ENCODE assay signal across 18 cellular contexts in the genomic region with DNA sequence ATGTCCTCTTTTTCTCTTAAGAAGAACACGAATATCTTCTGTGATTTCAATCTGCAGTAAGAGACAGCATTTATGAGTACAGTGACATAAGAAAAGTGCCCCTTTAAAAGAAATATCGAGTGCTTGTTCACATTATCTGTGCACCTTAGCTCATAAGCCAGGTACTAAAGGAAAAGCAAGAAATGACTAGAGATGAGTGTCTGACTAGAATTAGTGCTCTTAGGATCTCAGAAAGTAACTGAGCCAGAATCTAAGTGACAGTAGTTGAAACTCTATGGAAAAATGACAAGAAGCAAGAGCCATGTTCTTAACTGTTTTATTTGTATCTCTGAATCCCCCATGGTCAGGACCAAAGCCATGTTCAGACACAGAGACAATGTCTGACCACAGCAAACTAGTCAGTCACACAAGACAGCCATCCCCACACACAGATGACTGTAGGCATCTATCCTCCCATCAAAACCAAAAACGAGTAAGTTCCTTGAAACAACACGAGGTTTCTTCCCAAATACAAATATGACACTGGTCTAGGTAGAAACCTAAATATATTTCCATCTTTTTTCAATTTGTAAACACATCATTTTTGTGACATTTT. TPM values are rescaled to one million over a fixed set of nuclear protein-coding genes. Genes with fewer than 3 reads are reported as not detected.
A peak's percentile ranks its signal among the peaks of the same experiment; 100 is the strongest.
DNase-seq lines count a peak whose midpoint lies in the region; ATAC-seq and TF ChIP-seq lines count a peak whose summit lies in the region.
"Had no signal": no experiment of that assay in that cellular context is flagged by ENCODE, and none has a peak within 500 bp of the region (broad histone marks: within the 10 kb centered on the region; RNA-seq: fewer than 3 reads in every experiment).

No MANE protein-coding gene starts in this region.

- H3K9me3 ChIP-seq in endodermal cell (ENCODE audit: control insufficient read depth, low read length), result no peaks in the 10 kb centered on the region

- ATAC-seq in stimulated activated naive CD8-positive, alpha-beta T cell treated with anti-CD3 and anti-CD28 coated beads, Interleukin-15, Interleukin-2, amounts not matched to agents 100 U/mL and 50 U/mL, for 24 hours, result no peak
- ATAC-seq in HG02870 (IDR thresholded peaks at IDR 0.05; ENCODE audit: unreplicated experiment) (peak; percentile 63), GM19395 (IDR thresholded peaks at IDR 0.05; ENCODE audit: unreplicated experiment) (no peak), GM21529 (IDR thresholded peaks at IDR 0.05; ENCODE audit: unreplicated experiment) (no peak)
- ATAC-seq: PC-3 had no signal

- no peak overlapping the region for H3K4me3 Mint-ChIP-seq in stimulated activated naive CD8-positive, alpha-beta T cell treated with anti-CD3 and anti-CD28 coated beads, Interleukin-15, Interleukin-2, amounts not matched to agents 100 ng/mL and 50 ng/mL, for 24 hours
- H3K4me3 Mint-ChIP-seq in endodermal cell, result no peak overlapping the region

- no peaks in the 10 kb centered on the region for H3K4me1 ChIP-seq in endodermal cell (ENCODE audit: control insufficient read depth, insufficient read depth, low read length)

- H3K4me3 ChIP-seq in endodermal cell (ENCODE audit: low read length), result no peak overlapping the region
- H3K4me3 ChIP-seq: GM23248 had no signal

- WGBS in endodermal cell (ENCODE audit: insufficient coverage in 1 of 2, insufficient read length in 1 of 2), 2 experiments, result 90% methylated on average over 2 to 4 of the region's 4 CpGs

- H3K4me1 Mint-ChIP-seq in stimulated activated naive CD8-positive, alpha-beta T cell treated with anti-CD3 and anti-CD28 coated beads, Interleukin-15, Interleukin-2, amounts not matched to agents 100 ng/mL and 50 ng/mL, for 24 hours (ENCODE audit: low read depth), result peaks cover 30% of the 10 kb centered on the region
- peaks cover 3% of the 10 kb centered on the region for H3K4me1 Mint-ChIP-seq in endodermal cell

- TF ChIP-seq CTCF in endodermal cell (conservative IDR thresholded peaks at IDR 0.05), result no peak

- H3K36me3 ChIP-seq in endodermal cell (ENCODE audit: control insufficient read depth, insufficient read depth, low read length), result no peaks in the 10 kb centered on the region

- H3K9me3 Mint-ChIP-seq in stimulated activated naive CD8-positive, alpha-beta T cell treated with anti-CD3 and anti-CD28 coated beads, Interleukin-15, Interleukin-2, amounts not matched to agents 100 ng/mL and 50 ng/mL, for 24 hours, result no peaks in the 10 kb centered on the region
- no peaks in the 10 kb centered on the region for H3K9me3 Mint-ChIP-seq in endodermal cell

- no peaks in the 10 kb centered on the region for H3K27me3 Mint-ChIP-seq in stimulated activated naive CD8-positive, alpha-beta T cell treated with anti-CD3 and anti-CD28 coated beads, Interleukin-15, Interleukin-2, amounts not matched to agents 100 ng/mL and 50 ng/mL, for 24 hours
- H3K27me3 Mint-ChIP-seq in endodermal cell (ENCODE audit: insufficient read depth), result no peaks in the 10 kb centered on the region

- H3K27me3 ChIP-seq in endodermal cell (ENCODE audit: control insufficient read depth, insufficient read depth, low read length, poor library complexity, severe bottlenecking), result no peaks in the 10 kb centered on the region

- H3K36me3 Mint-ChIP-seq in stimulated activated naive CD8-positive, alpha-beta T cell treated with anti-CD3 and anti-CD28 coated beads, Interleukin-15, Interleukin-2, amounts not matched to agents 100 ng/mL and 50 ng/mL, for 24 hours (ENCODE audit: low read depth), result peaks cover 17% of the 10 kb centered on the region
- H3K36me3 Mint-ChIP-seq in endodermal cell (ENCODE audit: low read depth), result no peaks in the 10 kb centered on the region

- no peak for DNase-seq in stimulated activated naive CD8-positive, alpha-beta T cell treated with anti-CD3 and anti-CD28 coated beads, Interleukin-15, Interleukin-2, amounts not matched to agents 100 U/mL and 50 U/mL, for 24 hours
- DNase-seq in endodermal cell (no peak), SK-N-DZ (ENCODE audit: low spot score) (no peak)
- DNase-seq: COR-L47; GM23248; HCEC 1CT; KG1; NCI-H1436; NCI-H2029; NCI-H2171; NCI-H446 treated with DMSO at 0.1 percent for 48 hours; NK-92 treated with Interleukin-12 subunit alpha and Interleukin-12 subunit beta, amount 100 ng/mL, for 24 hours; PC-3 had no signal

- H3K27ac Mint-ChIP-seq in stimulated activated naive CD8-positive, alpha-beta T cell treated with anti-CD3 and anti-CD28 coated beads, Interleukin-15, Interleukin-2, amounts not matched to agents 100 ng/mL and 50 ng/mL, for 24 hours, result peak overlapping the region; percentile 71
- H3K27ac Mint-ChIP-seq in endodermal cell, result peak overlapping the region; percentile 36

- no peak overlapping the region for H3K9ac ChIP-seq in endodermal cell (ENCODE audit: extremely low read depth, low read length, poor library complexity, severe bottlenecking)
- H3K9ac ChIP-seq: GM23248 had no signal

- no peak overlapping the region for H3K27ac ChIP-seq in endodermal cell (ENCODE audit: low read depth, low read length)
- H3K27ac ChIP-seq: GM23248, RWPE1 had no signal

RNA-seq across cellular contexts. Expression of gene ACSL4, which starts 36.8 kb away (rescaled TPM):
- 10 to 100 TPM; 31.3 to 47.9 TPM for total RNA-seq in endodermal cell
- 33.0 TPM for polyA plus RNA-seq in endodermal cell (2013, experiment 1 of 2)
- polyA plus RNA-seq in endodermal cell (2013, experiment 2 of 2), result 34.9 TPM
- 14.4 and 21.7 TPM in 2 replicates for polyA plus RNA-seq in SK-N-DZ (2014; cell fraction: cytosol; rRNA removed)
- polyA plus RNA-seq in SK-N-DZ (2014; cell fraction: nucleus; rRNA removed), result 13.4 and 14.9 TPM in 2 replicates
